Comparison of ENCODE assay signal across 28 cellular contexts in the genomic region with DNA sequence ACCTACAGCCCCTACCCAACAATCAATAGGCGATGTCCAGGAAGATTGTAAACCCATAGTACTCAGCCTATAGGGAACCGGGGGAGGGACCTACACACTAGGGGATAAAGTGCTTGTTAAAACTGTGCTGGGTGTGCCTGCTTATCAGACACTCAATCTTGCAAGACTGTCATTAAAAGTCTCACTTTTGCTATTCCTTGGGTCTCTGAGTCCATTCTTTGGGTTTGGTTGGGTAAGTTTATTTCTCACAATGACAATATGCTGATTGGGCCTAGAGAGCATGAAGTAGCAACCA. TPM values are rescaled to one million over a fixed set of nuclear protein-coding genes. Genes with fewer than 3 reads are reported as not detected.
"Had no signal": no experiment of that assay in that cellular context is flagged by ENCODE, and none has a peak within 500 bp of the region (broad histone marks: within the 10 kb centered on the region; RNA-seq: fewer than 3 reads in every experiment).

No MANE protein-coding gene starts in this region.

- H3K36me3 Mint-ChIP-seq: naive B cell; natural killer cell; neural progenitor cell; stimulated activated memory B cell treated with anti-CD40 and anti-IgM and Interleukin-4, amounts not matched to agents 10 μg/mL and 1 μg/mL and 100 μg/mL, for 72 hours had no signal

- H3K27me3 Mint-ChIP-seq: stimulated activated naive CD8-positive, alpha-beta T cell treated with anti-CD3 and anti-CD28 coated beads, Interleukin-15, amount 100 ng/mL, for 72 hours had no signal

- H3K4me1 Mint-ChIP-seq: naive B cell; nephron progenitor cell; neural progenitor cell; stimulated activated memory B cell treated with anti-CD40 and anti-IgM and Interleukin-4, amounts not matched to agents 10 μg/mL and 1 μg/mL and 100 μg/mL, for 72 hours; stimulated activated naive CD8-positive, alpha-beta T cell treated with anti-CD3 and anti-CD28 coated beads, Interleukin-15, amount 100 ng/mL, for 72 hours had no signal

- DNase-seq: heart right ventricle; kidney glomerular epithelial cell; left cardiac atrium; left lung; lower lobe of right lung; mammary epithelial cell; mesenchymal stem cell; naive B cell; natural killer cell; nephron progenitor cell; occipital lobe; psoas muscle; stimulated activated CD4-positive, alpha-beta T cell treated with anti-CD3 and anti-CD28 coated beads, Interleukin-1b, Interleukin-23, amount 100 ng/mL, for 48 hours; stimulated activated CD4-positive, alpha-beta T cell treated with anti-CD3 and anti-CD28 coated beads, Interleukin-2, amount 100 ng/mL, for 48 hours; stimulated activated CD4-positive, alpha-beta T cell treated with anti-CD3 and anti-CD28 coated beads, Interleukin-4, amount 100 ng/mL, for 4 hours; stimulated activated CD8-positive, alpha-beta memory T cell treated with anti-CD3 and anti-CD28 coated beads, Interleukin-4, amount 100 ng/mL, for 48 hours; stimulated activated naive CD4-positive, alpha-beta T cell treated with Interleukin-2 at 50 U/mL for 16 hours; stimulated activated naive CD8-positive, alpha-beta T cell treated with anti-CD3 and anti-CD28 coated beads, Interleukin-15, amount 100 ng/mL, for 72 hours; substantia nigra had no signal

- ATAC-seq: heart right ventricle; left cardiac atrium; natural killer cell; psoas muscle; right lobe of liver; stimulated activated memory B cell treated with anti-CD40 and anti-IgM and Interleukin-4, amounts not matched to agents 10 μg/mL and 1 μg/mL and 100 μg/mL, for 72 hours; stimulated activated naive CD8-positive, alpha-beta T cell treated with anti-CD3 and anti-CD28 coated beads, Interleukin-15, amount 100 ng/mL, for 72 hours had no signal

- H3K4me3 Mint-ChIP-seq: naive B cell; natural killer cell; nephron progenitor cell; neural progenitor cell; stimulated activated memory B cell treated with anti-CD40 and anti-IgM and Interleukin-4, amounts not matched to agents 10 μg/mL and 1 μg/mL and 100 μg/mL, for 72 hours; stimulated activated naive CD8-positive, alpha-beta T cell treated with anti-CD3 and anti-CD28 coated beads, Interleukin-15, amount 100 ng/mL, for 72 hours had no signal

- H3K27ac Mint-ChIP-seq: natural killer cell; nephron progenitor cell; neural progenitor cell; stimulated activated memory B cell treated with anti-CD40 and anti-IgM and Interleukin-4, amounts not matched to agents 10 μg/mL and 1 μg/mL and 100 μg/mL, for 72 hours; stimulated activated naive CD8-positive, alpha-beta T cell treated with anti-CD3 and anti-CD28 coated beads, Interleukin-15, amount 100 ng/mL, for 72 hours had no signal

- H3K9me3 Mint-ChIP-seq: natural killer cell had no signal

RNA-seq across cellular contexts. Expression of gene CLRN3, which starts 59.8 kb away (rescaled TPM):
- total RNA-seq: heart right ventricle, left cardiac atrium, left lung, lower lobe of right lung, mammary epithelial cell, natural killer cell, osteocyte, posterior vena cava, psoas muscle, smooth muscle cell, temporal lobe, tibial nerve, vagina had no signal
